In the genomic region with DNA sequence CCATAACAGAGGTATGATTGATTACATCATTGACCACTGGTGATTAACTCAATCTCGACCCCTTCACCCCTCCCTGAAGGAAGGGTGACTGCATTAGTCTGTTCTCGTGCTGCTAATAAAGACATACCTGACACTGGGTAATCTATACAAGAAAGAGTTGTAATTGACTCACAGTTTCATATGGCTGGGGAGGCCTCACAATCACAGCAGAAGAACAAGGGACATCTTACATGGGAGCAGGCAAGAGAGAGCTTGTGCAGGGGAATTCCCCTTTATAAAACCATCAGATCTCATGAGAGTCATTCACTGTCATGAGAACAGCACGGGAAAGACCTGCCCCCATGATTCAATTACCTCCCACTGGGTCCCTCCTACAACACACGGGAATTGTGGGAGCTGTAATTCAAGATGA, we compare ENCODE assay signal across 10 cellular contexts. TPM values are rescaled to one million over a fixed set of nuclear protein-coding genes. Genes with fewer than 3 reads are reported as not detected.
DNase-seq lines count a peak whose midpoint lies in the region; ATAC-seq lines count a peak whose summit lies in the region.
"Had no signal": no experiment of that assay in that cellular context is flagged by ENCODE, and none has a peak within 500 bp of the region (broad histone marks: within the 10 kb centered on the region; RNA-seq: fewer than 3 reads in every experiment).

No MANE protein-coding gene starts in this region.

- H3K79me1 ChIP-seq in mesenchymal stem cell (replicated peaks; ENCODE audit: low read length, poor library complexity, severe bottlenecking) = no peaks in the 10 kb centered on the region

- no peak overlapping the region for H3K27ac ChIP-seq in mesenchymal stem cell (ENCODE audit: low read length, poor library complexity, severe bottlenecking)

- no peak overlapping the region for H4K91ac ChIP-seq in mesenchymal stem cell (ENCODE audit: low read length)

- 57% methylated on average over 1 of the region's 4 CpGs for WGBS in mesenchymal stem cell

- H3K4ac ChIP-seq in mesenchymal stem cell (ENCODE audit: low read depth in 1 of 2, low read length in 2 of 2) = no peak overlapping the region

- ATAC-seq in GM18868 (IDR thresholded peaks at IDR 0.05; ENCODE audit: unreplicated experiment) (peak; percentile 90), GM21528 (IDR thresholded peaks at IDR 0.05; ENCODE audit: low FRiP score, unreplicated experiment) (peak; percentile 54), HG03342 (IDR thresholded peaks at IDR 0.05; ENCODE audit: unreplicated experiment) (peak; percentile 63), HG03097 (IDR thresholded peaks at IDR 0.05; ENCODE audit: low FRiP score, unreplicated experiment) (no peak)
- ATAC-seq: natural killer cell treated with Interleukin-12 subunit alpha and Interleukin-12 subunit beta and Interleukin-15 and Interleukin-18, amount 100 ng/mL, for 72 hours had no signal

- no peak overlapping the region for H3K18ac ChIP-seq in mesenchymal stem cell (ENCODE audit: low read depth in 1 of 2, low read length in 2 of 2)

- no peak overlapping the region for H2BK5ac ChIP-seq in mesenchymal stem cell (ENCODE audit: low read depth, low read length, poor library complexity, severe bottlenecking)

- H3K4me3 ChIP-seq in mesenchymal stem cell (ENCODE audit: insufficient read depth in 1 of 2, low read depth in 1 of 2, low read length in 2 of 2) = no peak overlapping the region

- DNase-seq in mesenchymal stem cell (peak; percentile 31), SW 1271 (lab: John Stamatoyannopoulos, UW) (no peak), DMS114 treated with DMSO at 0.1 percent for 48 hours (lab: John Stamatoyannopoulos, UW; ENCODE audit: unreplicated experiment) (no peak)
- DNase-seq: DMS153, NCI-H2171 treated with DMSO at 0.1 percent for 48 hours had no signal

- no peak overlapping the region for H3K14ac ChIP-seq in mesenchymal stem cell (ENCODE audit: low read length in 2 of 2)

- H2AFZ ChIP-seq in mesenchymal stem cell (ENCODE audit: low read depth, low read length) = no peak overlapping the region

- no peaks in the 10 kb centered on the region for H3K4me1 ChIP-seq in mesenchymal stem cell (ENCODE audit: control insufficient read depth, insufficient read depth, low read depth, low read length)

- H4K8ac ChIP-seq in mesenchymal stem cell (ENCODE audit: low read length) = no peak overlapping the region

- no peak overlapping the region for H2BK15ac ChIP-seq in mesenchymal stem cell (ENCODE audit: low read depth, poor library complexity, severe bottlenecking)

- no peak overlapping the region for H2AK5ac ChIP-seq in mesenchymal stem cell (ENCODE audit: low read length, severe bottlenecking)

- H2BK12ac ChIP-seq in mesenchymal stem cell (ENCODE audit: low read length in 2 of 2) = no peak overlapping the region

- H2BK120ac ChIP-seq in mesenchymal stem cell (ENCODE audit: low read depth, low read length) = no peak overlapping the region

- no peak overlapping the region for H3K4me2 ChIP-seq in mesenchymal stem cell (ENCODE audit: low read length, poor library complexity, severe bottlenecking)

- peaks cover 0 to 4% of the 10 kb centered on the region in 2 experiments for H3K27me3 ChIP-seq in mesenchymal stem cell (ENCODE audit: control insufficient read depth in 1 of 2, insufficient read depth in 1 of 2, low read length in 2 of 2)

- H3K9me3 ChIP-seq in mesenchymal stem cell (ENCODE audit: control insufficient read depth, low read length) = no peaks in the 10 kb centered on the region

- no peak overlapping the region for H3K23ac ChIP-seq in mesenchymal stem cell (ENCODE audit: low read length in 2 of 2)

- no peak overlapping the region for H3K9ac ChIP-seq in mesenchymal stem cell (ENCODE audit: low read length)

- H3K36me3 ChIP-seq in mesenchymal stem cell (ENCODE audit: control insufficient read depth in 1 of 2, insufficient read depth in 2 of 2, low read depth in 1 of 2, low read length in 2 of 2) = no peaks in the 10 kb centered on the region

RNA-seq across cellular contexts. Expression of gene TMCC3, which starts 55.9 kb away (rescaled TPM):
- 0.11 TPM for polyA plus RNA-seq in mesenchymal stem cell (2013, experiment 1 of 2)
- polyA plus RNA-seq in mesenchymal stem cell (2013, experiment 2 of 2) = 0.10 TPM
